Comparison of ENCODE assay signal across 8 cellular contexts in genomic region chr5:98773464-98774191, GRCh38. TPM values are rescaled to one million over a fixed set of nuclear protein-coding genes. Genes with fewer than 3 reads are reported as not detected.
DNase-seq lines count a peak whose midpoint lies in the region; ATAC-seq and TF ChIP-seq lines count a peak whose summit lies in the region.

Gene RGMB, plus strand, starts transcription at chr5:98773663. Its CDS starts 408 bp downstream, at chr5:98774071.

- H3K4me3 ChIP-seq in OCI-LY3 (ENCODE audit: low read length): peak within 1 kb of the TSS; percentile 92
- peak within 1 kb of the TSS; percentile 62 to 95 for H3K4me3 ChIP-seq in esophagus (ENCODE audit: low read depth in 1 of 2, low read length in 2 of 2)
- H3K4me3 ChIP-seq in mucosa of stomach (ENCODE audit: low read length): peak within 1 kb of the TSS; percentile 76

- H3K36me3 ChIP-seq in OCI-LY3 (replicated peaks; ENCODE audit: low read depth, low read length): no peaks in the 10 kb centered on the region
- H3K36me3 ChIP-seq in esophagus (ENCODE audit: control insufficient read depth in 2 of 2, insufficient read depth in 2 of 2, low read length in 1 of 2): no peaks in the 10 kb centered on the region
- H3K36me3 ChIP-seq in mucosa of stomach (ENCODE audit: control insufficient read depth, insufficient read depth, low read length): no peaks in the 10 kb centered on the region

- peaks cover 16% of the 10 kb centered on the region for H4K20me1 ChIP-seq in OCI-LY3 (ENCODE audit: insufficient read depth, low read length)

- peak within 1 kb of the TSS; percentile 98 for H2AFZ ChIP-seq in OCI-LY3 (ENCODE audit: low read depth, low read length)

- peak; percentile 82 for ATAC-seq in GM21381 (IDR thresholded peaks at IDR 0.05; ENCODE audit: unreplicated experiment)

- H3K27ac ChIP-seq in OCI-LY3 (ENCODE audit: low read length): peak within 1 kb of the TSS; percentile 55
- H3K27ac ChIP-seq in esophagus (ENCODE audit: low read depth in 2 of 2, low read length in 1 of 2): peak within 1 kb of the TSS; percentile 97 to 98

- H3K9ac ChIP-seq in OCI-LY3 (ENCODE audit: low read length) (peak within 1 kb of the TSS; percentile 90), mucosa of stomach (ENCODE audit: low read length) (peak within 1 kb of the TSS; percentile 77)

- peaks cover 5% of the 10 kb centered on the region; the same call in 1 of the 2 replicates for H3K27me3 ChIP-seq in OCI-LY3 (ENCODE audit: low read depth, low read length)
- no peaks in the 10 kb centered on the region for H3K27me3 ChIP-seq in esophagus (ENCODE audit: control insufficient read depth in 1 of 2, insufficient read depth in 2 of 2, low read length in 2 of 2)
- H3K27me3 ChIP-seq in mucosa of stomach (ENCODE audit: control insufficient read depth, insufficient read depth, low read length): no peaks in the 10 kb centered on the region

- no peaks in the 10 kb centered on the region for H3K9me3 ChIP-seq in OCI-LY3 (ENCODE audit: insufficient read depth, low read length)
- H3K9me3 ChIP-seq in esophagus (ENCODE audit: control insufficient read depth in 2 of 2, insufficient read depth in 1 of 2, low read depth in 1 of 2, low read length in 1 of 2): peaks cover 0 to 3% of the 10 kb centered on the region in 2 donors
- H3K9me3 ChIP-seq in mucosa of stomach (ENCODE audit: control insufficient read depth, low read length): no peaks in the 10 kb centered on the region

- TF ChIP-seq CTCF in OCI-LY3 (IDR thresholded peaks at IDR 0.05; ENCODE audit: low read depth, low read length): no peak

- 0 to 1% methylated on average over 68 to 84 of the region's 84 CpGs for WGBS in esophagus, 2 donors

- peaks cover 45% of the 10 kb centered on the region for H3K79me2 ChIP-seq in OCI-LY3 (ENCODE audit: low read length)

- H3K4me2 ChIP-seq in OCI-LY3 (ENCODE audit: low read length): peak within 1 kb of the TSS; percentile 97

- H3K4me1 ChIP-seq in OCI-LY3 (ENCODE audit: low read length): peaks cover 22% of the 10 kb centered on the region
- peaks cover 0 to 5% of the 10 kb centered on the region in 2 donors for H3K4me1 ChIP-seq in esophagus (ENCODE audit: control insufficient read depth in 2 of 2, insufficient read depth in 2 of 2, low read length in 1 of 2)
- H3K4me1 ChIP-seq in mucosa of stomach (ENCODE audit: control insufficient read depth, insufficient read depth, low read length): peaks cover 9% of the 10 kb centered on the region

- peak; percentile 92 for DNase-seq in COLO668 (lab: John Stamatoyannopoulos, UW; ENCODE audit: unreplicated experiment)
- peak in 53 of 76 experiments; percentile 2 to 73 (median 47) for DNase-seq in HUDEP-2 (lab: John Stamatoyannopoulos, UW; ENCODE audit: unreplicated experiment in 76 of 76)
- peak; percentile 89 to 92 for DNase-seq in activated T-cell treated with anti-CD3 and anti-CD28 coated beads, Interleukin-2, amount 50 U/mL, for 48 hours
- DNase-seq in stimulated activated CD8-positive, alpha-beta memory T cell treated with anti-CD3 and anti-CD28 coated beads, Interleukin-4, amount 100 ng/mL, for 48 hours: peak; percentile 93

RNA-seq across cellular contexts. Expression of gene RGMB, which starts in this region (rescaled TPM):
- polyA plus RNA-seq in esophagus: 1 to 10 TPM; 2.6 to 7.9 TPM

Comparison
In these comparisons a context has a peak if more than half of its experiments do, and no peak if none do; other contexts are left out.
1. Peak in every context shown above with its lines: DNase-seq, ATAC-seq, H3K4me3 ChIP-seq and H3K27ac ChIP-seq.